ENCODE assay signal across 15 cellular contexts in genomic region chr5:158855510-158855909, GRCh38.
"Had no signal": no experiment of that assay in that cellular context is flagged by ENCODE, and none has a peak within 500 bp of the region (broad histone marks: within the 10 kb centered on the region; RNA-seq: fewer than 3 reads in every experiment).

No MANE protein-coding gene starts in this region.

- H3K9me3 Mint-ChIP-seq: activated naive CD8-positive, alpha-beta T cell treated with anti-CD3 and anti-CD28 coated beads, Interleukin-2, amount 50 U/mL, for 24 hours; neural crest cell had no signal

- H3K4me3 ChIP-seq: coronary artery, left ventricle myocardium inferior, pancreas, thoracic aorta had no signal

- H3K36me3 ChIP-seq: left ventricle myocardium inferior, pancreas, thoracic aorta had no signal

- ATAC-seq: activated naive CD8-positive, alpha-beta T cell treated with anti-CD3 and anti-CD28 coated beads, Interleukin-2, amount 50 U/mL, for 24 hours; pancreas had no signal

- H3K27me3 ChIP-seq: pancreas had no signal

- H3K4me3 Mint-ChIP-seq: activated CD4-positive, alpha-beta T cell treated with anti-CD3 and anti-CD28 coated beads, Interleukin-2, amount 10 ng/mL, durations not matched to agents 7 days and 5 days; activated naive CD8-positive, alpha-beta T cell treated with anti-CD3 and anti-CD28 coated beads, Interleukin-2, amount 50 U/mL, for 24 hours; neural crest cell; stimulated activated naive CD8-positive, alpha-beta T cell treated with anti-CD3 and anti-CD28 coated beads, Interleukin-15, Interleukin-2, amounts not matched to agents 100 ng/mL and 50 ng/mL, for 24 hours had no signal

- H3K27ac Mint-ChIP-seq: activated naive CD8-positive, alpha-beta T cell treated with anti-CD3 and anti-CD28 coated beads, Interleukin-2, amount 50 U/mL, for 24 hours; stimulated activated naive CD8-positive, alpha-beta T cell treated with anti-CD3 and anti-CD28 coated beads, Interleukin-15, Interleukin-2, amounts not matched to agents 100 ng/mL and 50 ng/mL, for 24 hours had no signal

- H3K9me3 ChIP-seq: left ventricle myocardium inferior, pancreas, thoracic aorta had no signal

- H3K4me1 ChIP-seq: pancreas had no signal

- H3K27me3 Mint-ChIP-seq: activated naive CD8-positive, alpha-beta T cell treated with anti-CD3 and anti-CD28 coated beads, Interleukin-2, amount 50 U/mL, for 24 hours had no signal

- DNase-seq: activated CD4-positive, alpha-beta T cell treated with anti-CD3 and anti-CD28 coated beads, Interleukin-2, amount 10 ng/mL, durations not matched to agents 7 days and 5 days; activated CD4-positive, CD25-positive, alpha-beta regulatory T cell; activated CD8-positive, alpha-beta memory T cell treated with anti-CD3 and anti-CD28 coated beads for 24 hours; activated naive CD4-positive, alpha-beta T cell treated with Interleukin-2 at 50 U/mL for 16 hours; activated naive CD8-positive, alpha-beta T cell treated with anti-CD3 and anti-CD28 coated beads, Interleukin-2, amount 50 U/mL, for 24 hours; effector CD8-positive, alpha-beta T cell; foreskin melanocyte; left ventricle myocardium inferior; mesenchymal stem cell; pancreas; stimulated activated CD4-positive, alpha-beta T cell treated with anti-CD3 and anti-CD28 coated beads, Interleukin-2, amount 100 ng/mL, for 48 hours had no signal

- H3K27ac ChIP-seq: coronary artery, left ventricle myocardium inferior, pancreas had no signal
